ENCODE assay signal across 27 cellular contexts in genomic region chr10:115979576-115979975, GRCh38.
"Had no signal": no experiment of that assay in that cellular context is flagged by ENCODE, and none has a peak within 500 bp of the region (broad histone marks: within the 10 kb centered on the region; RNA-seq: fewer than 3 reads in every experiment).

No MANE protein-coding gene starts in this region.

- H3K9ac ChIP-seq: neural progenitor cell, parathyroid adenoma had no signal

- H3K27ac Mint-ChIP-seq: immature natural killer cell; mesothelial cell of epicardium; naive B cell; natural killer cell; nephron progenitor cell; neural progenitor cell; stimulated activated naive B cell treated with anti-CD40 and anti-IgM and Interleukin-4, amounts not matched to agents 10 μg/mL and 1 μg/mL and 100 μg/mL, for 72 hours had no signal

- H3K27me3 ChIP-seq: neural progenitor cell, neutrophil, right atrium auricular region, right lobe of liver, stomach, testis, thyroid gland, upper lobe of right lung had no signal

- H3K36me3 ChIP-seq: left ventricle myocardium inferior, neural progenitor cell, neutrophil, right atrium auricular region, right lobe of liver, stomach, thyroid gland, upper lobe of right lung had no signal

- H3K27ac ChIP-seq: left ventricle myocardium inferior, neural progenitor cell, neutrophil, parathyroid adenoma, right atrium auricular region, right lobe of liver, skin epidermis, stomach, testis, thyroid gland, upper lobe of right lung had no signal

- H3K9me3 Mint-ChIP-seq: neural progenitor cell had no signal

- ATAC-seq: natural killer cell; right lobe of liver; stimulated activated naive B cell treated with anti-CD40 and anti-IgM and Interleukin-4, amounts not matched to agents 10 μg/mL and 1 μg/mL and 100 μg/mL, for 72 hours; stimulated activated naive CD8-positive, alpha-beta T cell treated with anti-CD3 and anti-CD28 coated beads, Interleukin-15, Interleukin-2, amounts not matched to agents 100 U/mL and 50 U/mL, for 24 hours; upper lobe of right lung had no signal

- H3K36me3 Mint-ChIP-seq: immature natural killer cell; naive B cell; natural killer cell; neural progenitor cell; stimulated activated naive B cell treated with anti-CD40 and anti-IgM and Interleukin-4, amounts not matched to agents 10 μg/mL and 1 μg/mL and 100 μg/mL, for 72 hours had no signal

- H3K27me3 Mint-ChIP-seq: naive B cell; stimulated activated naive B cell treated with anti-CD40 and anti-IgM and Interleukin-4, amounts not matched to agents 10 μg/mL and 1 μg/mL and 100 μg/mL, for 72 hours had no signal

- H3K4me3 ChIP-seq: left ventricle myocardium inferior, lung, neural progenitor cell, right atrium auricular region, right lobe of liver, skin epidermis, stomach, testis, thyroid gland, upper lobe of right lung had no signal

- H3K4me1 Mint-ChIP-seq: immature natural killer cell; naive B cell; natural killer cell; stimulated activated naive B cell treated with anti-CD40 and anti-IgM and Interleukin-4, amounts not matched to agents 10 μg/mL and 1 μg/mL and 100 μg/mL, for 72 hours had no signal

- H3K9me3 ChIP-seq: neutrophil, right lobe of liver, stomach, testis, thyroid gland, upper lobe of right lung had no signal

- H3K4me1 ChIP-seq: left ventricle myocardium inferior, parathyroid adenoma, right atrium auricular region, right lobe of liver, testis, upper lobe of right lung had no signal

- DNase-seq: hypothalamus; immature natural killer cell; left ventricle myocardium inferior; mesendoderm; naive B cell; natural killer cell; nephron progenitor cell; occipital lobe; right lobe of liver; stimulated activated CD4-positive, alpha-beta T cell treated with anti-CD3 and anti-CD28 coated beads, Interleukin-12 subunit alpha, Interleukin-12 subunit beta, amount 100 ng/mL, for 4 hours; stimulated activated CD4-positive, alpha-beta T cell treated with anti-CD3 and anti-CD28 coated beads, Interleukin-15, amount 100 ng/mL, for 24 hours; stimulated activated CD4-positive, alpha-beta T cell treated with anti-CD3 and anti-CD28 coated beads, Interleukin-2, amount 100 ng/mL, for 24 hours; stimulated activated CD4-positive, alpha-beta T cell treated with anti-CD3 and anti-CD28 coated beads, Interleukin-4, amount 100 ng/mL, for 1 hour; stimulated activated naive B cell treated with anti-CD40 and anti-IgM and Interleukin-4, amounts not matched to agents 10 μg/mL and 1 μg/mL and 100 μg/mL, for 72 hours; stimulated activated naive CD8-positive, alpha-beta T cell treated with anti-CD3 and anti-CD28 coated beads, Interleukin-15, Interleukin-2, amounts not matched to agents 100 U/mL and 50 U/mL, for 24 hours; stomach; testis; thyroid gland; trophoblast cell; upper lobe of right lung had no signal

- H3K4me3 Mint-ChIP-seq: immature natural killer cell; mesothelial cell of epicardium; naive B cell; natural killer cell; nephron progenitor cell; neural progenitor cell; stimulated activated naive B cell treated with anti-CD40 and anti-IgM and Interleukin-4, amounts not matched to agents 10 μg/mL and 1 μg/mL and 100 μg/mL, for 72 hours had no signal
